8 cellular contexts compared by ENCODE assay signal in the genomic region with DNA sequence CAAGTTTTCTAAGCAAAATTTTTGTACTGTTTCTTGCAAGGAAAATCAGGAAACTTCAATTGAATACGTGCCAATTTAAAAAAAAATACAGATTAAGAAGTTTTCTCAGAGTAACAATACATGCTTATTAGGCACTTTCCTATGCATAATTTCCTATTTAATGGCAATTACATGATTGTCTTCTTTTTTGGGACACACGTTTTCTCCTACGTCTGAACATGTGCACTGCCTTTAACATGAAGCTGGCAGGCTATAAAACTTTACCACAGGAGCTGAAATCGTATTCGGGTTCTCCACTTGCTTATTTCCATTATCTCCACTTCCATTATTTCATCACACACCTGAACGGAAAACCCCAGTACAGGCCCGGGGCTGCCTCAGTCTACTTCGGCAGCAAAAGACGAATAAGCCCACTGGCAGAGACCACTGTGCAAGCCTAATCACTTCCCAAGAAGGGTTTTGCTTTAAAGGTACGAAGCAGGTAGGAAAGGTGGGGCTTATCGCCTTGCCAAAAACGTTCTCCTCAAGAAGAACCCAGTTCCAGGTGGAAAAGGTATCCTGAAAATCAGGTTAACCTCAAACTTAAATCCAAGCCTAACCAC. TPM values are rescaled to one million over a fixed set of nuclear protein-coding genes. Genes with fewer than 3 reads are reported as not detected.
DNase-seq lines count a peak whose midpoint lies in the region; ATAC-seq and TF ChIP-seq lines count a peak whose summit lies in the region.

No MANE protein-coding gene starts in this region.

- H3K27ac Mint-ChIP-seq in Calu3 (ENCODE audit: unreplicated experiment) = peak overlapping the region; percentile 86

- H3K4me3 ChIP-seq in HUES48 (ENCODE audit: low read depth, low read length) (peak overlapping the region; percentile 83), mucosa of stomach (ENCODE audit: low read length) (peak overlapping the region; percentile 81)

- H3K9ac ChIP-seq in HUES48 (ENCODE audit: low read depth, low read length) (peak overlapping the region; percentile 85), mucosa of stomach (ENCODE audit: low read length) (peak overlapping the region; percentile 89)

- no peak overlapping the region for H3K4me3 Mint-ChIP-seq in Calu3 (ENCODE audit: low read depth, unreplicated experiment)

- no peak for TF ChIP-seq POLR2A in GM18505 (IDR thresholded peaks at IDR 0.05; ENCODE audit: borderline replicate concordance, extremely low read depth, insufficient read depth, insufficient read length)

- H3K9me3 ChIP-seq in HUES48 (ENCODE audit: control insufficient read depth, insufficient read depth, low read length) (no peaks in the 10 kb centered on the region), mucosa of stomach (ENCODE audit: control insufficient read depth, low read length) (no peaks in the 10 kb centered on the region)

- ATAC-seq in HG03442 (IDR thresholded peaks at IDR 0.05; ENCODE audit: unreplicated experiment) (no peak), GM18505 (IDR thresholded peaks at IDR 0.05; ENCODE audit: unreplicated experiment) (no peak)

- peaks cover 9% of the 10 kb centered on the region for H3K4me1 Mint-ChIP-seq in Calu3 (ENCODE audit: low read depth, unreplicated experiment)

- TSS peak; percentile 53 for BruUV-seq in Calu3 (replicated peaks; lab: Mats Ljungman, UMichigan)

- peaks cover 23% of the 10 kb centered on the region for H3K36me3 ChIP-seq in HUES48 (ENCODE audit: control insufficient read depth, insufficient read depth, low read length)
- H3K36me3 ChIP-seq in mucosa of stomach (ENCODE audit: control insufficient read depth, insufficient read depth, low read length) = no peaks in the 10 kb centered on the region

- H3K27me3 Mint-ChIP-seq in Calu3 (ENCODE audit: unreplicated experiment) = no peaks in the 10 kb centered on the region

- intact Hi-C loops in Calu3 (cut with micrococcal nuclease; ENCODE audit: unreplicated experiment) = no loop called here

- H3K36me3 Mint-ChIP-seq in Calu3 (ENCODE audit: insufficient read depth, unreplicated experiment) = peaks cover 28% of the 10 kb centered on the region

- peaks cover 34% of the 10 kb centered on the region for H3K4me1 ChIP-seq in HUES48 (ENCODE audit: control insufficient read depth, insufficient read depth, low read length)
- H3K4me1 ChIP-seq in mucosa of stomach (ENCODE audit: control insufficient read depth, insufficient read depth, low read length) = peaks cover 14% of the 10 kb centered on the region

- H3K9me3 Mint-ChIP-seq in Calu3 (ENCODE audit: low read depth, unreplicated experiment) = no peaks in the 10 kb centered on the region

- CTCF ChIA-PET in Calu3 (lab: Charles Lee) = interaction anchor here (0.5 to 1.8 kb wide), 2 partner anchors 42 to 374 kb away, joined by 3 read pairs; a partner anchor contains a TSS

- H3K27ac ChIP-seq in HUES48 (ENCODE audit: low read depth, low read length) (peak overlapping the region; percentile 95), cingulate gyrus (ENCODE audit: low read depth, low read length) (peak overlapping the region; percentile 89)

- DNase-seq in Calu3 (no peak), retina (no peak), NCI-H1092 treated with DMSO at 0.1 percent for 48 hours (lab: John Stamatoyannopoulos, UW) (no peak)

- TF ChIP-seq CTCF in Calu3 (IDR thresholded peaks at IDR 0.05; ENCODE audit: unreplicated experiment) = no peak

- H3K27me3 ChIP-seq in HUES48 (ENCODE audit: control insufficient read depth, insufficient read depth, low read length) (no peaks in the 10 kb centered on the region), mucosa of stomach (ENCODE audit: control insufficient read depth, insufficient read depth, low read length) (no peaks in the 10 kb centered on the region)

RNA-seq across cellular contexts. Expression of a gene that starts 0.6 kb away (rescaled TPM):
- 12.5 and 12.9 TPM in 2 replicates for total RNA-seq in Calu3 (2022)

RNA-seq across cellular contexts. Expression of a gene that starts 0.6 kb away (rescaled TPM):
- total RNA-seq in Calu3 (2022) = 10.9 and 11.6 TPM in 2 replicates

RNA-seq across cellular contexts. Expression of a gene that starts 42.2 kb away (rescaled TPM):
- total RNA-seq in Calu3 (2022) = not detected in 2 replicates
